ENCODE assay signal across 19 cellular contexts in the genomic region with DNA sequence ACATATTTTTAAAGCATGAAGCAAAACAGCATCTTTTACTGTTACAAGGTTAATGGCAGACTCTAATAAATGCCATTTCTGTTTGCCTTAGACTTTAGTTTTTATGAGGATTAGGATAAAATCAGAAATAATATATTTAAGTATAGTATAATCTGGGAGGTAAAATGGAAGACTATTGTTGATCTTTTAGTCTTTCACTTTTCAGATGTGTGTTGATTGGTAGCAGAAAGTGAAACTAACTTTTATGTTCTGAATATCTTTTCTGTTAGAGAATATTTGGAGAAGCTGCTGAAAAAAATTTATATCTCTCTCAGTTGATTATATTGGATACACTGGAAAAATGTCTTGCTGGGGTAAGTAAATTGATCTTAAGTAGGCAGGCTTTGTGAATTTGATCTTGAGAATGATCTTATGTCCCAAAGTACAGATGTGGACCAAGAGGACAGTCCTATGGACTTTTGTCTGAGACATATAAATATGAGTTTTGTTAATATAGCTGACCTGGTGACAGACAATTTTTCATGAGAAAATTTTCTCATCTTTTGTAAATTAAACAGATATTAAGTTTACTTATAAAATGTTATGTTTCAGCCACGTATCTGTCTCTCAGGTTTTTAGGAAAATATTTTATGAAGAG.
DNase-seq lines count a peak whose midpoint lies in the region; ATAC-seq, FAIRE-seq and TF ChIP-seq lines count a peak whose summit lies in the region.
"Had no signal": no experiment of that assay in that cellular context is flagged by ENCODE, and none has a peak within 500 bp of the region (broad histone marks: within the 10 kb centered on the region; RNA-seq: fewer than 3 reads in every experiment).

No MANE protein-coding gene starts in this region.

- no peak for TF ChIP-seq POLR2A in A549 (IDR thresholded peaks at IDR 0.05; ENCODE audit: low read length)

- H3K36me3 Mint-ChIP-seq in activated CD4-positive, alpha-beta memory T cell treated with anti-CD3 and anti-CD28 coated beads, Interleukin-2, amount 10 ng/mL, durations not matched to agents 7 days and 5 days (ENCODE audit: low read depth), result peaks cover 11% of the 10 kb centered on the region
- peaks cover 0 to 17% (median 7%) of the 10 kb centered on the region in 3 donors for H3K36me3 Mint-ChIP-seq in immature natural killer cell

- CTCF ChIA-PET in A549 (lab: Yijun Ruan, JAX), result interaction anchor here (1.0 to 1.8 kb wide), 2 partner anchors 9 to 54 kb away, joined by 3 to 4 read pairs; no protein-coding TSS in a partner anchor
- CTCF ChIA-PET in GM10248 (lab: Yijun Ruan, JAX), result no interaction called here
- CTCF ChIA-PET in activated CD4-positive, alpha-beta memory T cell treated with anti-CD3 and anti-CD28 coated beads, Interleukin-2, amount 10 ng/mL, durations not matched to agents 7 days and 5 days (lab: Charles Lee), result no interaction called here

- H3K4me1 ChIP-seq in A549 (peaks cover 18% of the 10 kb centered on the region), psoas muscle (no peaks in the 10 kb centered on the region)
- H3K4me1 ChIP-seq: right lobe of liver had no signal

- no peak overlapping the region; the same call in 2 of the 3 replicates for H3K4me2 ChIP-seq in A549

- 90% methylated on average over 1 of the region's 1 CpG for WGBS in A549 (ENCODE audit: missing lambda C conversion rate)
- 82 to 91% (median 88%) methylated on average over 1 of the region's 1 CpG for WGBS in psoas muscle, 3 donors

- H3K4me3 Mint-ChIP-seq in activated CD4-positive, alpha-beta memory T cell treated with anti-CD3 and anti-CD28 coated beads, Interleukin-2, amount 10 ng/mL, durations not matched to agents 7 days and 5 days, result peak overlapping the region; percentile 72
- peak overlapping the region; percentile 88 to 95 (median 89) for H3K4me3 Mint-ChIP-seq in immature natural killer cell
- H3K4me3 Mint-ChIP-seq: brain, endodermal cell, nephron progenitor cell had no signal

- TF ChIP-seq EP300 in A549 (IDR thresholded peaks at IDR 0.05), result no peak

- peak overlapping the region; percentile 73 for H3K27ac Mint-ChIP-seq in activated CD4-positive, alpha-beta memory T cell treated with anti-CD3 and anti-CD28 coated beads, Interleukin-2, amount 10 ng/mL, durations not matched to agents 7 days and 5 days
- peak overlapping the region; percentile 93 to 97 (median 96) for H3K27ac Mint-ChIP-seq in immature natural killer cell
- H3K27ac Mint-ChIP-seq: brain; endodermal cell; nephron progenitor cell; stimulated activated naive B cell treated with anti-CD40 and anti-IgM and Interleukin-4, amounts not matched to agents 10 μg/mL and 1 μg/mL and 100 μg/mL, for 72 hours had no signal

- H3K9me3 Mint-ChIP-seq in activated CD4-positive, alpha-beta memory T cell treated with anti-CD3 and anti-CD28 coated beads, Interleukin-2, amount 10 ng/mL, durations not matched to agents 7 days and 5 days, result no peaks in the 10 kb centered on the region
- H3K9me3 Mint-ChIP-seq in immature natural killer cell, result no peaks in the 10 kb centered on the region
- H3K9me3 Mint-ChIP-seq: brain; endodermal cell; nephron progenitor cell; stimulated activated naive B cell treated with anti-CD40 and anti-IgM and Interleukin-4, amounts not matched to agents 10 μg/mL and 1 μg/mL and 100 μg/mL, for 72 hours had no signal

- peak; percentile 84 for FAIRE-seq in A549 (lab: Jason Lieb, UNC)

- H3K4me3 ChIP-seq in A549, result no peak overlapping the region
- H3K4me3 ChIP-seq in psoas muscle, result no peak overlapping the region
- H3K4me3 ChIP-seq: right lobe of liver, SJCRH30 had no signal

- H3K27ac ChIP-seq in A549 (no peak overlapping the region), psoas muscle (no peak overlapping the region)
- H3K27ac ChIP-seq: right lobe of liver, SJCRH30 had no signal

- H3K27me3 ChIP-seq in psoas muscle (ENCODE audit: insufficient read depth in 3 of 3, low read length in 2 of 3), result no peaks in the 10 kb centered on the region
- H3K27me3 ChIP-seq: right lobe of liver, SJCRH30 had no signal

- TF ChIP-seq CTCF in A549 (IDR thresholded peaks at IDR 0.05) (no peak), GM10248 (IDR thresholded peaks at IDR 0.05; ENCODE audit: control extremely low read depth, extremely low read depth, low read depth, missing control alignments) (no peak), psoas muscle (IDR thresholded peaks at IDR 0.05) (no peak)

- no peaks in the 10 kb centered on the region for H3K27me3 Mint-ChIP-seq in activated CD4-positive, alpha-beta memory T cell treated with anti-CD3 and anti-CD28 coated beads, Interleukin-2, amount 10 ng/mL, durations not matched to agents 7 days and 5 days
- peaks cover 0 to 1% (median 0%) of the 10 kb centered on the region in 3 donors for H3K27me3 Mint-ChIP-seq in immature natural killer cell (ENCODE audit: low read depth in 3 of 3)
- H3K27me3 Mint-ChIP-seq: brain; stimulated activated naive B cell treated with anti-CD40 and anti-IgM and Interleukin-4, amounts not matched to agents 10 μg/mL and 1 μg/mL and 100 μg/mL, for 72 hours had no signal

- DNase-seq in A549 (ENCODE audit: low read depth in 1 of 2, low spot score in 1 of 2) (no peak), GM10248 (ENCODE audit: extremely low spot score) (peak; percentile 11), immature natural killer cell (peak; percentile 26 to 39 (median 38)), cerebellar cortex (ENCODE audit: low spot score) (no peak), psoas muscle (no peak), amygdala (lab: John Stamatoyannopoulos, UW) (no peak)
- DNase-seq in activated CD4-positive, alpha-beta memory T cell treated with anti-CD3 and anti-CD28 coated beads, Interleukin-2, amount 10 ng/mL, durations not matched to agents 7 days and 5 days, result no peak
- DNase-seq: activated CD8-positive, alpha-beta memory T cell treated with anti-CD3 and anti-CD28 coated beads, Interleukin-2, amount 50 U/mL, for 48 hours; endodermal cell; H7; left cardiac atrium; nephron progenitor cell; NK-92 treated with Interleukin-12 subunit alpha and Interleukin-12 subunit beta, amount 100 ng/mL, for 24 hours; right lobe of liver; SJCRH30; stimulated activated CD4-positive, alpha-beta T cell treated with anti-CD3 and anti-CD28 coated beads, Interleukin-4, amount 100 ng/mL, for 4 hours; stimulated activated naive B cell treated with anti-CD40 and anti-IgM and Interleukin-4, amounts not matched to agents 10 μg/mL and 1 μg/mL and 100 μg/mL, for 72 hours had no signal

- no peaks in the 10 kb centered on the region for H3K9me3 ChIP-seq in A549
- H3K9me3 ChIP-seq in psoas muscle, result no peaks in the 10 kb centered on the region
- H3K9me3 ChIP-seq: right lobe of liver, SJCRH30 had no signal

- intact Hi-C loops in psoas muscle (cut with DNase I), result no loop called here

- H3K4me1 Mint-ChIP-seq in activated CD4-positive, alpha-beta memory T cell treated with anti-CD3 and anti-CD28 coated beads, Interleukin-2, amount 10 ng/mL, durations not matched to agents 7 days and 5 days, result peaks cover 15% of the 10 kb centered on the region
- H3K4me1 Mint-ChIP-seq in immature natural killer cell, result peaks cover 15 to 37% of the 10 kb centered on the region in 2 donors
- H3K4me1 Mint-ChIP-seq: nephron progenitor cell; stimulated activated naive B cell treated with anti-CD40 and anti-IgM and Interleukin-4, amounts not matched to agents 10 μg/mL and 1 μg/mL and 100 μg/mL, for 72 hours had no signal

- POLR2A ChIA-PET in A549 (lab: Yijun Ruan, JAX) (no interaction called here), GM10248 (lab: Yijun Ruan, JAX) (no interaction called here)
- POLR2A ChIA-PET in activated CD4-positive, alpha-beta memory T cell treated with anti-CD3 and anti-CD28 coated beads, Interleukin-2, amount 10 ng/mL, durations not matched to agents 7 days and 5 days (lab: Charles Lee), result no interaction called here

- peaks cover 0 to 60% of the 10 kb centered on the region in 2 donors for H3K36me3 ChIP-seq in psoas muscle (ENCODE audit: insufficient read depth in 1 of 2, low read depth in 1 of 2)

- ATAC-seq in A549 (no peak), psoas muscle (no peak), HG03565 (IDR thresholded peaks at IDR 0.05; ENCODE audit: unreplicated experiment) (no peak)
- ATAC-seq: left cardiac atrium; stimulated activated naive B cell treated with anti-CD40 and anti-IgM and Interleukin-4, amounts not matched to agents 10 μg/mL and 1 μg/mL and 100 μg/mL, for 72 hours had no signal

- no peak for TF ChIP-seq RAD21 in A549 (conservative IDR thresholded peaks at IDR 0.05 in 1 of 2, IDR thresholded peaks at IDR 0.05 in 1 of 2)

TF ChIP-seq in A549, 52 proteins besides CTCF, POLR2A, EP300 and RAD21:
- TF ChIP-seq NPAS2 (CRISPR knock-in tag; IDR thresholded peaks at IDR 0.05; ENCODE audit: borderline replicate concordance) (no peak), BHLHE40 (IDR thresholded peaks at IDR 0.05; ENCODE audit: low read depth, low read length) (no peak), KDM1A (IDR thresholded peaks at IDR 0.05; ENCODE audit: low read depth) (no peak), PHF8 (IDR thresholded peaks at IDR 0.05; ENCODE audit: borderline replicate concordance, low read depth) (no peak)

Comparison
In these comparisons a context has a peak if more than half of its experiments do, and no peak if none do; other contexts are left out.
1. DNase-seq: peak in GM10248 (single experiment) and immature natural killer cell (3 of 3); none in A549 (0 of 2), activated CD4-positive, alpha-beta memory T cell treated with anti-CD3 and anti-CD28 coated beads, Interleukin-2, amount 10 ng/mL, durations not matched to agents 7 days and 5 days (single experiment), cerebellar cortex (single experiment), psoas muscle (0 of 2) and amygdala (0 of 56).